1 cellular context compared by ENCODE assay signal in genomic region chr18:9558397-9559064, GRCh38.
A peak's percentile ranks its signal among the peaks of the same experiment; 100 is the strongest.
TF ChIP-seq lines count a peak whose summit lies in the region.

No MANE protein-coding gene starts in this region.

TF ChIP-seq in HepG2, 621 proteins besides CTCF, POLR2A, EP300 and RAD21:
- TF ChIP-seq DR1 (CRISPR knock-in tag; IDR thresholded peaks at IDR 0.05) (no peak), MAFF (IDR thresholded peaks at IDR 0.05; ENCODE audit: low read depth, low read length) (peak; percentile 66), RARA (CRISPR knock-in tag; IDR thresholded peaks at IDR 0.05) (peak; percentile 41; the same call in 1 of the 2 replicates), MAFK (conservative IDR thresholded peaks at IDR 0.05 in 1 of 2, IDR thresholded peaks at IDR 0.05 in 1 of 2; ENCODE audit: low read length in 2 of 2) (peak in 1 of 2 experiments; percentile 54; a peak in 2 of 4 replicates)
